1 cellular context compared by ENCODE assay signal in the genomic region with DNA sequence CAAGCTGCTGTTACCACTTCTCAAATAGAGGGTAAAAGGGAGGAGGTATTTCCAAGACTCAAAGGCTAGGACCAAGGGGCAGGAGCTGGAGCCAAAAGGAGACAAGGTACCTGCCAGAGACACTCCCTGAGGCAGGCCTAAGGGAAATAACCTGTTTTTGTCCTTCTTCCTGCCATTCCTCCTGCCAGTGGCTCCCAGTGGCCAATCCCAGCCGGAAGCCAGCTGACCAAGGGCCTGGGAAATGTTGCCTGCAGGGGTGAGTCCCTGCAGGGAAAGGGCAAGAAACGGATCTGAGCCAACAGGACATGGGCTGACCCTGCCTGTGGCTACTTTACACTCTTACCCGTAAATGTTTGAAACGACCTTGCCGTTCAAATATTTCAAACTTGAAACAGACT.
TF ChIP-seq lines count a peak whose summit lies in the region.

No MANE protein-coding gene starts in this region.

TF ChIP-seq in IMR-90, 13 proteins besides CTCF, POLR2A, EP300 and RAD21:
- TF ChIP-seq BHLHE40 (IDR thresholded peaks at IDR 0.05; ENCODE audit: low read depth, low read length) (no peak), FOS (IDR thresholded peaks at IDR 0.05; ENCODE audit: low read depth, low read length) (no peak), MXI1 (IDR thresholded peaks at IDR 0.05; ENCODE audit: borderline replicate concordance, low read depth, low read length) (no peak), CEBPB (IDR thresholded peaks at IDR 0.05; ENCODE audit: low read depth, low read length) (no peak), ELK1 (IDR thresholded peaks at IDR 0.05; ENCODE audit: borderline replicate concordance, low read depth, low read length) (no peak), RFX5 (IDR thresholded peaks at IDR 0.05; ENCODE audit: low read depth, low read length) (no peak), RCOR1 (IDR thresholded peaks at IDR 0.05; ENCODE audit: insufficient replicate concordance, low read length) (no peak), NFE2L2 (IDR thresholded peaks at IDR 0.05; ENCODE audit: low read depth, low read length) (no peak), USF2 (IDR thresholded peaks at IDR 0.05; ENCODE audit: low read depth, low read length) (no peak), MAZ (IDR thresholded peaks at IDR 0.05; ENCODE audit: borderline replicate concordance, low read depth, low read length) (no peak), SMC3 (IDR thresholded peaks at IDR 0.05; ENCODE audit: low read depth, low read length) (no peak)
TF ChIP-seq in IMR-90: peak in this region for 0.
